ENCODE assay signal across 8 cellular contexts in genomic region chr17:74601944-74602572, GRCh38.
DNase-seq lines count a peak whose midpoint lies in the region; ATAC-seq and TF ChIP-seq lines count a peak whose summit lies in the region.

No MANE protein-coding gene starts in this region.

- no peak for ATAC-seq in GM19455 (IDR thresholded peaks at IDR 0.05; ENCODE audit: unreplicated experiment)
- ATAC-seq in HG03571 (IDR thresholded peaks at IDR 0.05; ENCODE audit: unreplicated experiment), result no peak

- POLR2A ChIA-PET in HEK293T (lab: Yijun Ruan, JAX), result no interaction called here

- DNase-seq in NCI-H345 (lab: John Stamatoyannopoulos, UW) (peak; percentile 5), NCI-H345 treated with DMSO at 0.1 percent for 48 hours (lab: John Stamatoyannopoulos, UW; ENCODE audit: unreplicated experiment) (no peak), HEK293T (ENCODE audit: extremely low spot score) (peak; percentile 70), SKM-1 treated with dmso at 0.1 percent for 144 hours (lab: John Stamatoyannopoulos, UW; ENCODE audit: unreplicated experiment) (peak; percentile 26), fibroblast of gingiva (ENCODE audit: low read depth) (peak; percentile 23), pons (ENCODE audit: low spot score) (peak; percentile 49)

- CTCF ChIA-PET in HEK293T (lab: Yijun Ruan, JAX), result interaction anchor here (0.6 to 1.1 kb wide), 3 partner anchors 30 to 41 kb away, joined by 3 to 4 read pairs (median 3); no protein-coding TSS in a partner anchor

TF ChIP-seq in HEK293T, 16 proteins besides CTCF, POLR2A, EP300 and RAD21:
- TF ChIP-seq FOXA1 (IDR thresholded peaks at IDR 0.05) (no peak), FOXK2 (IDR thresholded peaks at IDR 0.05) (no peak), BHLHE40 (IDR thresholded peaks at IDR 0.05; ENCODE audit: borderline replicate concordance) (no peak), PKNOX1 (IDR thresholded peaks at IDR 0.05) (no peak), ELF4 (IDR thresholded peaks at IDR 0.05) (no peak), ARNT (IDR thresholded peaks at IDR 0.05) (no peak), LEF1 (IDR thresholded peaks at IDR 0.05; ENCODE audit: borderline replicate concordance) (no peak), CTBP1 (IDR thresholded peaks at IDR 0.05; ENCODE audit: borderline replicate concordance) (no peak), TARDBP (IDR thresholded peaks at IDR 0.05) (no peak), NFRKB (IDR thresholded peaks at IDR 0.05) (no peak), SP1 (IDR thresholded peaks at IDR 0.05) (no peak), FOXM1 (IDR thresholded peaks at IDR 0.05; ENCODE audit: borderline replicate concordance) (no peak), SUZ12 (IDR thresholded peaks at IDR 0.05) (no peak), HDGF (IDR thresholded peaks at IDR 0.05; ENCODE audit: borderline replicate concordance) (no peak), L3MBTL2 (conservative IDR thresholded peaks at IDR 0.05) (no peak), ZNF384 (IDR thresholded peaks at IDR 0.05) (no peak)
